ENCODE assay signal across 1 cellular context in the genomic region with DNA sequence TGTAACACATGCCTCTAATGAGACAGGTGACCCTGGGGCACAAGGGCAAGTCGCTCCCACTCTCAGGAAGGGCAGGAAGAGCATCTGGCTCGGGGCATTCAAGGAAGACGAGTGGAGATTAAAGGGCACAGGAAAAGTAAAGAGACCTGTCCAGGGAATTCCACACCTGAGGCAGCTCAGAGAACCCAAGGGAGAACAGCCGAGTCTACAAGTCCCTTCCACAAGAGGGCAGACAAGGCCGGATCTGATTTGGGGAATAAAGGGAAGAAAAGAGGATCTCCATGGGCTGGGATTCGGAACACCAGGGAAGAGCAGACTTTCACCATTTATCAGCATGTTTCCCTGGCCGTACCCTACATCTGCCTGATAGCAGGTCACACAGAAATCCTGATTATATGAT.
TF ChIP-seq lines count a peak whose summit lies in the region.

No MANE protein-coding gene starts in this region.

TF ChIP-seq in GM23338, 12 proteins besides CTCF, POLR2A, EP300 and RAD21 (continued from another document):
- TF ChIP-seq, protein P1, sequence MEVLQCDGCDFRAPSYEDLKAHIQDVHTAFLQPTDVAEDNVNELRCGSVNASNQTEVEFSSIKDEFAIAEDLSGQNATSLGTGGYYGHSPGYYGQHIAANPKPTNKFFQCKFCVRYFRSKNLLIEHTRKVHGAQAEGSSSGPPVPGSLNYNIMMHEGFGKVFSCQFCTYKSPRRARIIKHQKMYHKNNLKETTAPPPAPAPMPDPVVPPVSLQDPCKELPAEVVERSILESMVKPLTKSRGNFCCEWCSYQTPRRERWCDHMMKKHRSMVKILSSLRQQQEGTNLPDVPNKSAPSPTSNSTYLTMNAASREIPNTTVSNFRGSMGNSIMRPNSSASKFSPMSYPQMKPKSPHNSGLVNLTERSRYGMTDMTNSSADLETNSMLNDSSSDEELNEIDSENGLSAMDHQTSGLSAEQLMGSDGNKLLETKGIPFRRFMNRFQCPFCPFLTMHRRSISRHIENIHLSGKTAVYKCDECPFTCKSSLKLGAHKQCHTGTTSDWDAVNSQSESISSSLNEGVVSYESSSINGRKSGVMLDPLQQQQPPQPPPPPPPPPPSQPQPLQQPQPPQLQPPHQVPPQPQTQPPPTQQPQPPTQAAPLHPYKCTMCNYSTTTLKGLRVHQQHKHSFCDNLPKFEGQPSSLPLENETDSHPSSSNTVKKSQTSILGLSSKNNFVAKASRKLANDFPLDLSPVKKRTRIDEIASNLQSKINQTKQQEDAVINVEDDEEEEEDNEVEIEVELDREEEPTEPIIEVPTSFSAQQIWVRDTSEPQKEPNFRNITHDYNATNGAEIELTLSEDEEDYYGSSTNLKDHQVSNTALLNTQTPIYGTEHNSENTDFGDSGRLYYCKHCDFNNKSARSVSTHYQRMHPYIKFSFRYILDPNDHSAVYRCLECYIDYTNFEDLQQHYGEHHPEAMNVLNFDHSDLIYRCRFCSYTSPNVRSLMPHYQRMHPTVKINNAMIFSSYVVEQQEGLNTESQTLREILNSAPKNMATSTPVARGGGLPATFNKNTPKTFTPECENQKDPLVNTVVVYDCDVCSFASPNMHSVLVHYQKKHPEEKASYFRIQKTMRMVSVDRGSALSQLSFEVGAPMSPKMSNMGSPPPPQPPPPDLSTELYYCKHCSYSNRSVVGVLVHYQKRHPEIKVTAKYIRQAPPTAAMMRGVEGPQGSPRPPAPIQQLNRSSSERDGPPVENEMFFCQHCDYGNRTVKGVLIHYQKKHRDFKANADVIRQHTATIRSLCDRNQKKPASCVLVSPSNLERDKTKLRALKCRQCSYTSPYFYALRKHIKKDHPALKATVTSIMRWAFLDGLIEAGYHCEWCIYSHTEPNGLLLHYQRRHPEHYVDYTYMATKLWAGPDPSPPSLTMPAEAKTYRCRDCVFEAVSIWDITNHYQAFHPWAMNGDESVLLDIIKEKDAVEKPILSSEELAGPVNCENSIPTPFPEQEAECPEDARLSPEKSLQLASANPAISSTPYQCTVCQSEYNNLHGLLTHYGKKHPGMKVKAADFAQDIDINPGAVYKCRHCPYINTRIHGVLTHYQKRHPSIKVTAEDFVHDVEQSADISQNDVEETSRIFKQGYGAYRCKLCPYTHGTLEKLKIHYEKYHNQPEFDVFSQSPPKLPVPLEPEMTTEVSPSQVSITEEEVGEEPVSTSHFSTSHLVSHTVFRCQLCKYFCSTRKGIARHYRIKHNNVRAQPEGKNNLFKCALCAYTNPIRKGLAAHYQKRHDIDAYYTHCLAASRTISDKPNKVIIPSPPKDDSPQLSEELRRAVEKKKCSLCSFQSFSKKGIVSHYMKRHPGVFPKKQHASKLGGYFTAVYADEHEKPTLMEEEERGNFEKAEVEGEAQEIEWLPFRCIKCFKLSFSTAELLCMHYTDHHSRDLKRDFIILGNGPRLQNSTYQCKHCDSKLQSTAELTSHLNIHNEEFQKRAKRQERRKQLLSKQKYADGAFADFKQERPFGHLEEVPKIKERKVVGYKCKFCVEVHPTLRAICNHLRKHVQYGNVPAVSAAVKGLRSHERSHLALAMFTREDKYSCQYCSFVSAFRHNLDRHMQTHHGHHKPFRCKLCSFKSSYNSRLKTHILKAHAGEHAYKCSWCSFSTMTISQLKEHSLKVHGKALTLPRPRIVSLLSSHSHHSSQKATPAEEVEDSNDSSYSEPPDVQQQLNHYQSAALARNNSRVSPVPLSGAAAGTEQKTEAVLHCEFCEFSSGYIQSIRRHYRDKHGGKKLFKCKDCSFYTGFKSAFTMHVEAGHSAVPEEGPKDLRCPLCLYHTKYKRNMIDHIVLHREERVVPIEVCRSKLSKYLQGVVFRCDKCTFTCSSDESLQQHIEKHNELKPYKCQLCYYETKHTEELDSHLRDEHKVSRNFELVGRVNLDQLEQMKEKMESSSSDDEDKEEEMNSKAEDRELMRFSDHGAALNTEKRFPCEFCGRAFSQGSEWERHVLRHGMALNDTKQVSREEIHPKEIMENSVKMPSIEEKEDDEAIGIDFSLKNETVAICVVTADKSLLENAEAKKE (CRISPR knock-in tag; IDR thresholded peaks at IDR 0.05): no peak
- no peak for TF ChIP-seq ETS1 (IDR thresholded peaks at IDR 0.05)
- TF ChIP-seq ZNF114 (CRISPR knock-in tag; IDR thresholded peaks at IDR 0.05): no peak
- no peak for TF ChIP-seq EZH2phosphoT487 (IDR thresholded peaks at IDR 0.05; ENCODE audit: unreplicated experiment)
- TF ChIP-seq JUNB (IDR thresholded peaks at IDR 0.05; ENCODE audit: unreplicated experiment): no peak
- TF ChIP-seq CREB1 (CRISPR knock-in tag; IDR thresholded peaks at IDR 0.05; ENCODE audit: low read depth): no peak
- TF ChIP-seq, protein P2, sequence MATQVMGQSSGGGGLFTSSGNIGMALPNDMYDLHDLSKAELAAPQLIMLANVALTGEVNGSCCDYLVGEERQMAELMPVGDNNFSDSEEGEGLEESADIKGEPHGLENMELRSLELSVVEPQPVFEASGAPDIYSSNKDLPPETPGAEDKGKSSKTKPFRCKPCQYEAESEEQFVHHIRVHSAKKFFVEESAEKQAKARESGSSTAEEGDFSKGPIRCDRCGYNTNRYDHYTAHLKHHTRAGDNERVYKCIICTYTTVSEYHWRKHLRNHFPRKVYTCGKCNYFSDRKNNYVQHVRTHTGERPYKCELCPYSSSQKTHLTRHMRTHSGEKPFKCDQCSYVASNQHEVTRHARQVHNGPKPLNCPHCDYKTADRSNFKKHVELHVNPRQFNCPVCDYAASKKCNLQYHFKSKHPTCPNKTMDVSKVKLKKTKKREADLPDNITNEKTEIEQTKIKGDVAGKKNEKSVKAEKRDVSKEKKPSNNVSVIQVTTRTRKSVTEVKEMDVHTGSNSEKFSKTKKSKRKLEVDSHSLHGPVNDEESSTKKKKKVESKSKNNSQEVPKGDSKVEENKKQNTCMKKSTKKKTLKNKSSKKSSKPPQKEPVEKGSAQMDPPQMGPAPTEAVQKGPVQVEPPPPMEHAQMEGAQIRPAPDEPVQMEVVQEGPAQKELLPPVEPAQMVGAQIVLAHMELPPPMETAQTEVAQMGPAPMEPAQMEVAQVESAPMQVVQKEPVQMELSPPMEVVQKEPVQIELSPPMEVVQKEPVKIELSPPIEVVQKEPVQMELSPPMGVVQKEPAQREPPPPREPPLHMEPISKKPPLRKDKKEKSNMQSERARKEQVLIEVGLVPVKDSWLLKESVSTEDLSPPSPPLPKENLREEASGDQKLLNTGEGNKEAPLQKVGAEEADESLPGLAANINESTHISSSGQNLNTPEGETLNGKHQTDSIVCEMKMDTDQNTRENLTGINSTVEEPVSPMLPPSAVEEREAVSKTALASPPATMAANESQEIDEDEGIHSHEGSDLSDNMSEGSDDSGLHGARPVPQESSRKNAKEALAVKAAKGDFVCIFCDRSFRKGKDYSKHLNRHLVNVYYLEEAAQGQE (IDR thresholded peaks at IDR 0.05; ENCODE audit: unreplicated experiment): no peak
- no peak for TF ChIP-seq ZNF331 (CRISPR knock-in tag; IDR thresholded peaks at IDR 0.05; ENCODE audit: low read depth)
- TF ChIP-seq NANOG (IDR thresholded peaks at IDR 0.05; ENCODE audit: borderline replicate concordance): no peak
